Comparison of ENCODE assay signal across 19 cellular contexts in the genomic region with DNA sequence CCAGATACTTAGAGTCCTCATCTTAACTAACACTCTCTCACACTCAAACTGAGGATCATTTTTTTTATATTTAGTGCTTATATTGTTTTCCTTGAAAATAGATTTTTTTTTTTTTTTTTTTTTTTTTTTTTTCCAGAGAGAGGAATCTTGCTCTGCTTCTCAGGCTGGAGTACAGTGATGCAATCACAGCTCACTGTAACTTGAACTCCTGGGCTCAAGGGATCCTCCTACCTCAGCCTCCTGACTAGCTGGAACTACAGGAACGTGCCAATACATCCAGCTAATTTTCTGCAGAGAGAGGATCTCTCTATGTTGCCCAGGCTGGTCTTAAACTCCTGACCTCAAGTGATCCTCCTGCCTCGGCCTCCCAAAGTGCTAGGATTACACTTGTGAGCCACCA.
"Had no signal": no experiment of that assay in that cellular context is flagged by ENCODE, and none has a peak within 500 bp of the region (broad histone marks: within the 10 kb centered on the region; RNA-seq: fewer than 3 reads in every experiment).

No MANE protein-coding gene starts in this region.

- H3K36me3 Mint-ChIP-seq: naive thymus-derived CD8-positive, alpha-beta T cell; stimulated activated memory B cell treated with anti-CD40 and anti-IgM and Interleukin-4, amounts not matched to agents 10 μg/mL and 1 μg/mL and 100 μg/mL, for 72 hours had no signal

- ATAC-seq: foreskin keratinocyte; mucosa of descending colon; naive thymus-derived CD8-positive, alpha-beta T cell; psoas muscle; right lobe of liver; stimulated activated memory B cell treated with anti-CD40 and anti-IgM and Interleukin-4, amounts not matched to agents 10 μg/mL and 1 μg/mL and 100 μg/mL, for 72 hours; upper lobe of right lung had no signal

- DNase-seq: dermis blood vessel endothelial cell; erythroblast; foreskin keratinocyte; head of caudate nucleus; hippocampal formation; kidney glomerular epithelial cell; mucosa of descending colon; naive thymus-derived CD8-positive, alpha-beta T cell; psoas muscle; retina; right lobe of liver; spleen; stimulated activated CD4-positive, alpha-beta T cell treated with anti-CD3 and anti-CD28 coated beads, Interleukin-15, amount 100 ng/mL, for 24 hours; stimulated activated CD4-positive, alpha-beta T cell treated with anti-CD3 and anti-CD28 coated beads, Interleukin-1b, Interleukin-23, amount 100 ng/mL, for 48 hours; stimulated activated CD4-positive, alpha-beta T cell treated with anti-CD3 and anti-CD28 coated beads, Interleukin-4, amount 100 ng/mL, for 24 hours; tibial artery; upper lobe of right lung had no signal

- H3K4me3 Mint-ChIP-seq: naive thymus-derived CD8-positive, alpha-beta T cell; stimulated activated memory B cell treated with anti-CD40 and anti-IgM and Interleukin-4, amounts not matched to agents 10 μg/mL and 1 μg/mL and 100 μg/mL, for 72 hours; stimulated activated naive CD8-positive, alpha-beta T cell treated with anti-CD3 and anti-CD28 coated beads, Interleukin-15, Interleukin-2, amounts not matched to agents 100 ng/mL and 50 ng/mL, for 24 hours had no signal

- H3K27me3 Mint-ChIP-seq: naive thymus-derived CD8-positive, alpha-beta T cell; stimulated activated memory B cell treated with anti-CD40 and anti-IgM and Interleukin-4, amounts not matched to agents 10 μg/mL and 1 μg/mL and 100 μg/mL, for 72 hours; stimulated activated naive CD8-positive, alpha-beta T cell treated with anti-CD3 and anti-CD28 coated beads, Interleukin-15, Interleukin-2, amounts not matched to agents 100 ng/mL and 50 ng/mL, for 24 hours had no signal

- H3K4me1 Mint-ChIP-seq: naive thymus-derived CD8-positive, alpha-beta T cell; stimulated activated memory B cell treated with anti-CD40 and anti-IgM and Interleukin-4, amounts not matched to agents 10 μg/mL and 1 μg/mL and 100 μg/mL, for 72 hours had no signal

- H3K27ac Mint-ChIP-seq: naive thymus-derived CD8-positive, alpha-beta T cell; stimulated activated memory B cell treated with anti-CD40 and anti-IgM and Interleukin-4, amounts not matched to agents 10 μg/mL and 1 μg/mL and 100 μg/mL, for 72 hours; stimulated activated naive CD8-positive, alpha-beta T cell treated with anti-CD3 and anti-CD28 coated beads, Interleukin-15, Interleukin-2, amounts not matched to agents 100 ng/mL and 50 ng/mL, for 24 hours had no signal
